1 cellular context compared by ENCODE assay signal in the genomic region with DNA sequence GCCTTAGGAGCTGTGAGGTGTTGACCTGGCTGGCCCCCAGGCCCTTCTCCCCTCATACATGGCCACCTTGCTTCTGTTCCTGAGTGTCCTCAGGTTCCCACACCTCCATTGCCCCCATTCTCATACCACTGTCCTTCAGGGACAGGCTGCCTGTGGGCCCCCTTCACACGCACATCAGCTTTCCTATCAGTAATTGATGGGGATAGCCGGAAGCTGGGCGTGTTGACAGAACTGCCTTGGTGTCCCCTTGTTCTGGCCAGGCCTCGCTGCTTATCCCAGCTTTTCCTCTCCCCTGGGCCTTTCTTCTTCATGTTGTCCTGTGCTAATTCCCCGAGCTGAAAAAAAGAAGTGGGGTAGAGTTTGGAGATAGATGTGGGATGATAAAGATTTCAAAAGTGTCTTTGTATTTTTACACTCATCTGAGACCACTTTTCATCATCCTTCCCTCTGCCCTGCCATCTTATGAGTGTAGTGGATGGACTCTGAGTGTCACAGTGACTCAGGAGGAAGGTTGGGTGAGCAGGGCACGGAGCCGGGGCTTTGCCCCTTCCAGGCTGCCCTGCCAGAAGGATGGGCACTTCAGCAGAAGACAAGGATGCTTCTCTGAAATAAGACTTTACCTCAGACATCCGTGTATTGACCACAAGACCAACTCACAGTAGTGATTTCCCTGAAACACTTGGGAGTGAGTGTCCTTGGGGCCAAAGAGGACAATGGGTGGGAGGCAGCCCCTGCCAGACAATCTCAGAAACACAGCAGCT.
TF ChIP-seq lines count a peak whose summit lies in the region.

No MANE protein-coding gene starts in this region.

TF ChIP-seq in K562, 482 proteins besides CTCF, POLR2A, EP300 and RAD21:
- TF ChIP-seq FOXK1 (CRISPR knock-in tag; IDR thresholded peaks at IDR 0.05; ENCODE audit: borderline replicate concordance) (peak; percentile 85; the same call in 1 of the 2 replicates), POU5F1 (IDR thresholded peaks at IDR 0.05; ENCODE audit: borderline replicate concordance, low read depth, low read length, partially characterized antibody) (no peak), ZBTB1 (CRISPR knock-in tag; IDR thresholded peaks at IDR 0.05; ENCODE audit: borderline replicate concordance, low read depth) (no peak), KLF1 (tag; IDR thresholded peaks at IDR 0.05) (0 out of 2 replicates have a peak, but pooled peaks have one; percentile 13), NR2F6 (CRISPR knock-in tag; IDR thresholded peaks at IDR 0.05) (0 out of 2 replicates have a peak, but pooled peaks have one; percentile 12), CREB1 (IDR thresholded peaks at IDR 0.05) (peak; percentile 11; the same call in 1 of the 2 replicates), CREB1 (CRISPR knock-in tag; IDR thresholded peaks at IDR 0.05) (no peak), HMG20A (CRISPR knock-in tag; conservative IDR thresholded peaks at IDR 0.05) (no peak), EZH2 (IDR thresholded peaks at IDR 0.05; ENCODE audit: borderline replicate concordance, low read depth, low read length) (no peak), MAZ (CRISPR knock-in tag; conservative IDR thresholded peaks at IDR 0.05 in 1 of 2, IDR thresholded peaks at IDR 0.05 in 1 of 2) (0 out of 4 replicates have a peak, but pooled peaks of 1 of the 2 experiments have one; percentile 10), ZNF707 (CRISPR knock-in tag; conservative IDR thresholded peaks at IDR 0.05) (0 out of 2 replicates have a peak, but pooled peaks have one; percentile 7), ZNF436 (CRISPR knock-in tag; IDR thresholded peaks at IDR 0.05) (0 out of 2 replicates have a peak, but pooled peaks have one; percentile 4), ZNF12 (CRISPR knock-in tag; IDR thresholded peaks at IDR 0.05) (peak; percentile 20; the same call in 1 of the 2 replicates), HMGN3 (IDR thresholded peaks at IDR 0.05; ENCODE audit: borderline replicate concordance, extremely low read depth, insufficient read length, low read depth, low read length) (no peak), ZNF282 (CRISPR knock-in tag; IDR thresholded peaks at IDR 0.05) (no peak), ZNF696 (CRISPR knock-in tag; conservative IDR thresholded peaks at IDR 0.05) (no peak), SRF (CRISPR knock-in tag; IDR thresholded peaks at IDR 0.05) (peak in 1 of 2 experiments; percentile 53; a peak in 2 of 4 replicates), ZNF830 (CRISPR knock-in tag; IDR thresholded peaks at IDR 0.05) (peak; percentile 12; the same call in 1 of the 2 replicates), TCF7 (IDR thresholded peaks at IDR 0.05; ENCODE audit: borderline replicate concordance) (no peak), ZNF561 (CRISPR knock-in tag; conservative IDR thresholded peaks at IDR 0.05) (0 out of 2 replicates have a peak, but pooled peaks have one; percentile 1), ZFP1 (CRISPR knock-in tag; IDR thresholded peaks at IDR 0.05) (no peak), NCOA6 (IDR thresholded peaks at IDR 0.05) (no peak), CXXC5 (CRISPR knock-in tag; IDR thresholded peaks at IDR 0.05) (peak; percentile 14; the same call in 1 of the 2 replicates), HDAC8 (tag; IDR thresholded peaks at IDR 0.05) (no peak), LCOR (CRISPR knock-in tag; IDR thresholded peaks at IDR 0.05) (no peak), CHCHD3 (CRISPR knock-in tag; IDR thresholded peaks at IDR 0.05) (0 out of 2 replicates have a peak, but pooled peaks have one; percentile 47), ZNF354B (CRISPR knock-in tag; IDR thresholded peaks at IDR 0.05) (peak; percentile 31; the same call in 1 of the 2 replicates), MCM3 (IDR thresholded peaks at IDR 0.05) (no peak)
- TF ChIP-seq, protein P1, sequence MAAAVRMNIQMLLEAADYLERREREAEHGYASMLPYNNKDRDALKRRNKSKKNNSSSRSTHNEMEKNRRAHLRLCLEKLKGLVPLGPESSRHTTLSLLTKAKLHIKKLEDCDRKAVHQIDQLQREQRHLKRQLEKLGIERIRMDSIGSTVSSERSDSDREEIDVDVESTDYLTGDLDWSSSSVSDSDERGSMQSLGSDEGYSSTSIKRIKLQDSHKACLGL (CRISPR knock-in tag; IDR thresholded peaks at IDR 0.05; ENCODE audit: borderline replicate concordance, poor library complexity, severe bottlenecking): peak; percentile 15
- TF ChIP-seq, protein P2, sequence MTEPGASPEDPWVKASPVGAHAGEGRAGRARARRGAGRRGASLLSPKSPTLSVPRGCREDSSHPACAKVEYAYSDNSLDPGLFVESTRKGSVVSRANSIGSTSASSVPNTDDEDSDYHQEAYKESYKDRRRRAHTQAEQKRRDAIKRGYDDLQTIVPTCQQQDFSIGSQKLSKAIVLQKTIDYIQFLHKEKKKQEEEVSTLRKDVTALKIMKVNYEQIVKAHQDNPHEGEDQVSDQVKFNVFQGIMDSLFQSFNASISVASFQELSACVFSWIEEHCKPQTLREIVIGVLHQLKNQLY (CRISPR knock-in tag; conservative IDR thresholded peaks at IDR 0.05): 0 out of 4 replicates have a peak, but pooled peaks of 1 of the 2 experiments have one; percentile 71
- TF ChIP-seq, protein P3, sequence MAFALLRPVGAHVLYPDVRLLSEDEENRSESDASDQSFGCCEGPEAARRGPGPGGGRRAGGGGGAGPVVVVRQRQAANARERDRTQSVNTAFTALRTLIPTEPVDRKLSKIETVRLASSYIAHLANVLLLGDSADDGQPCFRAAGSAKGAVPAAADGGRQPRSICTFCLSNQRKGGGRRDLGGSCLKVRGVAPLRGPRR (CRISPR knock-in tag; IDR thresholded peaks at IDR 0.05): peak; percentile 29; the same call in 1 of the 2 replicates
- TF ChIP-seq, protein P4, sequence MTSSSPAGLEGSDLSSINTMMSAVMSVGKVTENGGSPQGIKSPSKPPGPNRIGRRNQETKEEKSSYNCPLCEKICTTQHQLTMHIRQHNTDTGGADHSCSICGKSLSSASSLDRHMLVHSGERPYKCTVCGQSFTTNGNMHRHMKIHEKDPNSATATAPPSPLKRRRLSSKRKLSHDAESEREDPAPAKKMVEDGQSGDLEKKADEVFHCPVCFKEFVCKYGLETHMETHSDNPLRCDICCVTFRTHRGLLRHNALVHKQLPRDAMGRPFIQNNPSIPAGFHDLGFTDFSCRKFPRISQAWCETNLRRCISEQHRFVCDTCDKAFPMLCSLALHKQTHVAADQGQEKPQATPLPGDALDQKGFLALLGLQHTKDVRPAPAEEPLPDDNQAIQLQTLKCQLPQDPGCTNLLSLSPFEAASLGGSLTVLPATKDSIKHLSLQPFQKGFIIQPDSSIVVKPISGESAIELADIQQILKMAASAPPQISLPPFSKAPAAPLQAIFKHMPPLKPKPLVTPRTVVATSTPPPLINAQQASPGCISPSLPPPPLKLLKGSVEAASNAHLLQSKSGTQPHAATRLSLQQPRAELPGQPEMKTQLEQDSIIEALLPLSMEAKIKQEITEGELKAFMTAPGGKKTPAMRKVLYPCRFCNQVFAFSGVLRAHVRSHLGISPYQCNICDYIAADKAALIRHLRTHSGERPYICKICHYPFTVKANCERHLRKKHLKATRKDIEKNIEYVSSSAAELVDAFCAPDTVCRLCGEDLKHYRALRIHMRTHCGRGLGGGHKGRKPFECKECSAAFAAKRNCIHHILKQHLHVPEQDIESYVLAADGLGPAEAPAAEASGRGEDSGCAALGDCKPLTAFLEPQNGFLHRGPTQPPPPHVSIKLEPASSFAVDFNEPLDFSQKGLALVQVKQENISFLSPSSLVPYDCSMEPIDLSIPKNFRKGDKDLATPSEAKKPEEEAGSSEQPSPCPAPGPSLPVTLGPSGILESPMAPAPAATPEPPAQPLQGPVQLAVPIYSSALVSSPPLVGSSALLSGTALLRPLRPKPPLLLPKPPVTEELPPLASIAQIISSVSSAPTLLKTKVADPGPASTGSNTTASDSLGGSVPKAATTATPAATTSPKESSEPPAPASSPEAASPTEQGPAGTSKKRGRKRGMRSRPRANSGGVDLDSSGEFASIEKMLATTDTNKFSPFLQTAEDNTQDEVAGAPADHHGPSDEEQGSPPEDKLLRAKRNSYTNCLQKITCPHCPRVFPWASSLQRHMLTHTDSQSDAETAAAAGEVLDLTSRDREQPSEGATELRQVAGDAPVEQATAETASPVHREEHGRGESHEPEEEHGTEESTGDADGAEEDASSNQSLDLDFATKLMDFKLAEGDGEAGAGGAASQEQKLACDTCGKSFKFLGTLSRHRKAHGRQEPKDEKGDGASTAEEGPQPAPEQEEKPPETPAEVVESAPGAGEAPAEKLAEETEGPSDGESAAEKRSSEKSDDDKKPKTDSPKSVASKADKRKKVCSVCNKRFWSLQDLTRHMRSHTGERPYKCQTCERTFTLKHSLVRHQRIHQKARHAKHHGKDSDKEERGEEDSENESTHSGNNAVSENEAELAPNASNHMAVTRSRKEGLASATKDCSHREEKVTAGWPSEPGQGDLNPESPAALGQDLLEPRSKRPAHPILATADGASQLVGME (CRISPR knock-in tag; IDR thresholded peaks at IDR 0.05): peak; percentile 44; the same call in 1 of the 2 replicates
- TF ChIP-seq, protein P5, sequence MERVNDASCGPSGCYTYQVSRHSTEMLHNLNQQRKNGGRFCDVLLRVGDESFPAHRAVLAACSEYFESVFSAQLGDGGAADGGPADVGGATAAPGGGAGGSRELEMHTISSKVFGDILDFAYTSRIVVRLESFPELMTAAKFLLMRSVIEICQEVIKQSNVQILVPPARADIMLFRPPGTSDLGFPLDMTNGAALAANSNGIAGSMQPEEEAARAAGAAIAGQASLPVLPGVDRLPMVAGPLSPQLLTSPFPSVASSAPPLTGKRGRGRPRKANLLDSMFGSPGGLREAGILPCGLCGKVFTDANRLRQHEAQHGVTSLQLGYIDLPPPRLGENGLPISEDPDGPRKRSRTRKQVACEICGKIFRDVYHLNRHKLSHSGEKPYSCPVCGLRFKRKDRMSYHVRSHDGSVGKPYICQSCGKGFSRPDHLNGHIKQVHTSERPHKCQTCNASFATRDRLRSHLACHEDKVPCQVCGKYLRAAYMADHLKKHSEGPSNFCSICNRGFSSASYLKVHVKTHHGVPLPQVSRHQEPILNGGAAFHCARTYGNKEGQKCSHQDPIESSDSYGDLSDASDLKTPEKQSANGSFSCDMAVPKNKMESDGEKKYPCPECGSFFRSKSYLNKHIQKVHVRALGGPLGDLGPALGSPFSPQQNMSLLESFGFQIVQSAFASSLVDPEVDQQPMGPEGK (CRISPR knock-in tag; IDR thresholded peaks at IDR 0.05; ENCODE audit: borderline replicate concordance): 0 out of 2 replicates have a peak, but pooled peaks have one; percentile 66
- TF ChIP-seq, protein P6, sequence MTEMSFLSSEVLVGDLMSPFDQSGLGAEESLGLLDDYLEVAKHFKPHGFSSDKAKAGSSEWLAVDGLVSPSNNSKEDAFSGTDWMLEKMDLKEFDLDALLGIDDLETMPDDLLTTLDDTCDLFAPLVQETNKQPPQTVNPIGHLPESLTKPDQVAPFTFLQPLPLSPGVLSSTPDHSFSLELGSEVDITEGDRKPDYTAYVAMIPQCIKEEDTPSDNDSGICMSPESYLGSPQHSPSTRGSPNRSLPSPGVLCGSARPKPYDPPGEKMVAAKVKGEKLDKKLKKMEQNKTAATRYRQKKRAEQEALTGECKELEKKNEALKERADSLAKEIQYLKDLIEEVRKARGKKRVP (CRISPR knock-in tag; IDR thresholded peaks at IDR 0.05): no peak
- TF ChIP-seq, protein P7, sequence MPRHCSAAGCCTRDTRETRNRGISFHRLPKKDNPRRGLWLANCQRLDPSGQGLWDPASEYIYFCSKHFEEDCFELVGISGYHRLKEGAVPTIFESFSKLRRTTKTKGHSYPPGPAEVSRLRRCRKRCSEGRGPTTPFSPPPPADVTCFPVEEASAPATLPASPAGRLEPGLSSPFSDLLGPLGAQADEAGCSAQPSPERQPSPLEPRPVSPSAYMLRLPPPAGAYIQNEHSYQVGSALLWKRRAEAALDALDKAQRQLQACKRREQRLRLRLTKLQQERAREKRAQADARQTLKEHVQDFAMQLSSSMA (CRISPR knock-in tag; IDR thresholded peaks at IDR 0.05): no peak
